ENCODE assay signal across 17 cellular contexts in the genomic region with DNA sequence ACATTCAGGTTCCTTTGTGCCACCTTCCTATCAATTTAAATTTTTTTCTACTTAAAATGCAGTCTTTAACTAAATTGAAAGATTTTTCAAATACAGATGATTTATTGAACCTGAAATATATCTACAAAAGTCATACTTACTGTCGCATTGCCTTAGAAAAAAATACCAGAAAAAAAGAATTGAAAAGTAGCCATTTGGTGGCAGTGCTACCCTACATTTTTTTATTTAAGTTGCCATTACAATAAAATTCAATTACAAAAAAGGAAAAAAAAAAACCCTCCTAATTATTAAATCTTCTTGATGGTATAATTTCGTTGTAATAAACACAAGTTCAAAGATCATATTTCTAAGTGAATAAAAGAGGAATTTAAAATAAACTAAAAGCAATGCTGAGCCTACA. TPM values are rescaled to one million over a fixed set of nuclear protein-coding genes. Genes with fewer than 3 reads are reported as not detected.
DNase-seq lines count a peak whose midpoint lies in the region; ATAC-seq, FAIRE-seq and TF ChIP-seq lines count a peak whose summit lies in the region.
"Had no signal": no experiment of that assay in that cellular context is flagged by ENCODE, and none has a peak within 500 bp of the region (broad histone marks: within the 10 kb centered on the region; RNA-seq: fewer than 3 reads in every experiment).

No MANE protein-coding gene starts in this region.

- no peak for FAIRE-seq in HepG2 (lab: Jason Lieb, UNC)
- FAIRE-seq: GM12892 had no signal

- no peak overlapping the region for H2AFZ ChIP-seq in HepG2 (ENCODE audit: low read length)

- no peaks in the 10 kb centered on the region for H3K27me3 ChIP-seq in HepG2 (ENCODE audit: control insufficient read depth in 1 of 2, insufficient read depth in 2 of 2, low read length in 2 of 2)
- H3K27me3 ChIP-seq in spleen (replicated peaks in 1 of 7), result no peaks in the 10 kb centered on the region
- H3K27me3 ChIP-seq: breast epithelium had no signal

- no peaks in the 10 kb centered on the region for H3K79me2 ChIP-seq in HepG2 (ENCODE audit: insufficient read depth, low read length)

- no peak for TF ChIP-seq POLR2A in HepG2 (IDR thresholded peaks at IDR 0.05; ENCODE audit: insufficient read depth in 1 of 2, low read depth in 2 of 2, low read length in 2 of 2)
- no peak for TF ChIP-seq POLR2A in spleen (IDR thresholded peaks at IDR 0.05)

- peaks cover 0 to 13% of the 10 kb centered on the region in 2 experiments; a peak in 2 of 3 replicates for H3K36me3 ChIP-seq in HEK293 (ENCODE audit: control insufficient read depth in 2 of 2, insufficient read depth in 1 of 2, low read length in 2 of 2)
- no peaks in the 10 kb centered on the region for H3K36me3 ChIP-seq in HepG2 (replicated peaks in 1 of 2; ENCODE audit: control insufficient read depth in 1 of 2, insufficient read depth in 2 of 2, low read length in 2 of 2)
- no peaks in the 10 kb centered on the region for H3K36me3 ChIP-seq in spleen
- H3K36me3 ChIP-seq: breast epithelium had no signal

- no peak for TF ChIP-seq RAD21 in HepG2 (CRISPR knock-in tag; IDR thresholded peaks at IDR 0.05)

- H3K9me3 ChIP-seq in HEK293 (ENCODE audit: control insufficient read depth, insufficient read depth, low read depth, low read length) (no peaks in the 10 kb centered on the region), HepG2 (ENCODE audit: low read length) (no peaks in the 10 kb centered on the region), spleen (no peaks in the 10 kb centered on the region)
- H3K9me3 ChIP-seq: breast epithelium had no signal

- H3K4me2 ChIP-seq in HepG2 (ENCODE audit: low read depth, low read length), result peak overlapping the region; percentile 4; the same call in 1 of the 2 replicates

- H3K9ac ChIP-seq in HepG2 (ENCODE audit: insufficient read depth, low read depth, low read length), result no peak overlapping the region

- H3K27ac ChIP-seq in HEK293 (ENCODE audit: extremely low read depth, low read depth, low read length), result no peak overlapping the region
- H3K27ac ChIP-seq in HepG2 (ENCODE audit: extremely low read length, insufficient read depth, low read length), result no peak overlapping the region
- no peak overlapping the region for H3K27ac ChIP-seq in spleen
- H3K27ac ChIP-seq: breast epithelium had no signal

- no peak overlapping the region for H3K4me3 ChIP-seq in HEK293 (ENCODE audit: low read depth, low read length)
- H3K4me3 ChIP-seq in HepG2 (replicated peaks in 1 of 3; ENCODE audit: insufficient read depth in 1 of 3, low read depth in 2 of 3, low read length in 3 of 3), result no peak overlapping the region
- no peak overlapping the region for H3K4me3 ChIP-seq in spleen
- H3K4me3 ChIP-seq: breast epithelium had no signal

- ATAC-seq in HepG2 (no peak), GM18861 (IDR thresholded peaks at IDR 0.05; ENCODE audit: unreplicated experiment) (no peak), GM18870 (IDR thresholded peaks at IDR 0.05; ENCODE audit: unreplicated experiment) (no peak)
- ATAC-seq: effector memory CD8-positive, alpha-beta T cell had no signal

- no peaks in the 10 kb centered on the region for H4K20me1 ChIP-seq in HepG2 (ENCODE audit: insufficient read depth, low read length)

- no TSS peak for BruUV-seq in HepG2 (replicated peaks; lab: Mats Ljungman, UMichigan)

- DNase-seq in ACHN (peak; percentile 15), astrocyte of the hippocampus (ENCODE audit: low read depth, low spot score) (peak; percentile 10), HepG2 (ENCODE audit: low spot score) (no peak), spleen (no peak), NCI-H1694 treated with DMSO at 0.1 percent for 48 hours (lab: John Stamatoyannopoulos, UW) (no peak)
- DNase-seq: activated B cell treated with CpG ODN at 0.5 μM for 24 hours; activated naive CD4-positive, alpha-beta T cell; effector memory CD8-positive, alpha-beta T cell; foreskin fibroblast; NCI-H1048; substantia nigra had no signal

- in situ Hi-C loops in ACHN (cut with HindIII; ENCODE audit: low pct_ligation_motif_present, low pct_unique_long_range_greater_than_20kb, low sequenced_read_pairs) (no loop called here), HepG2 (cut with HindIII; ENCODE audit: extremely low pct_ligation_motif_present, low pct_unique_long_range_greater_than_20kb) (no loop called here)

- no peak for TF ChIP-seq EP300 in HepG2 (IDR thresholded peaks at IDR 0.05; ENCODE audit: low read depth in 2 of 2, low read length in 2 of 2)
- TF ChIP-seq EP300 in HepG2 (CRISPR knock-in tag; IDR thresholded peaks at IDR 0.05; ENCODE audit: borderline replicate concordance), result no peak

- TF ChIP-seq CTCF in HEK293 (tag by site-specific recombination; IDR thresholded peaks at IDR 0.05), result no peak
- TF ChIP-seq CTCF in HepG2 (CRISPR knock-in tag; IDR thresholded peaks at IDR 0.05), result 0 out of 2 replicates have a peak, but pooled peaks have one; percentile 12
- no peak for TF ChIP-seq CTCF in spleen (IDR thresholded peaks at IDR 0.05 in 8 of 11, conservative IDR thresholded peaks at IDR 0.05 in 3 of 11)

- H3K4me1 ChIP-seq in HEK293 (ENCODE audit: control insufficient read depth, insufficient read depth, low read length), result no peaks in the 10 kb centered on the region
- H3K4me1 ChIP-seq in HepG2 (ENCODE audit: insufficient read depth, low read length), result no peaks in the 10 kb centered on the region
- no peaks in the 10 kb centered on the region for H3K4me1 ChIP-seq in spleen
- H3K4me1 ChIP-seq: breast epithelium had no signal

- intact Hi-C loops in HepG2 (cut with micrococcal nuclease; ENCODE audit: unreplicated experiment), result loop anchor here (10.0 kb wide), 1 partner anchor 426 kb away; no protein-coding TSS in a partner anchor
- intact Hi-C loops in spleen (cut with DNase I; ENCODE audit: low total_unique reads), result no loop called here

- WGBS in HepG2 (ENCODE audit: low lambda C conversion rate), result 26% methylated on average over 2 of the region's 2 CpGs
- WGBS in spleen, 5 donors, result 30 to 45% (median 31%) methylated on average over 2 of the region's 2 CpGs

- POLR2A ChIA-PET in HEK293 (lab: Yijun Ruan, JAX) (no interaction called here), HepG2 (lab: Yijun Ruan, JAX) (no interaction called here)

- CTCF ChIA-PET in HEK293 (lab: Yijun Ruan, JAX), result interaction anchor here (0.8 to 1.4 kb wide), 3 partner anchors 242 to 557 kb away, joined by 3 to 5 read pairs (median 5); no protein-coding TSS in a partner anchor
- CTCF ChIA-PET in HepG2 (lab: Yijun Ruan, JAX; ENCODE audit: low intra/inter-chr PET ratio, low total read pairs), result no interaction called here

TF ChIP-seq in HEK293, 187 proteins besides CTCF, POLR2A, EP300 and RAD21:
- TF ChIP-seq ZNF785 (tag by site-specific recombination; IDR thresholded peaks at IDR 0.05) (no peak), KLF9 (tag by site-specific recombination; IDR thresholded peaks at IDR 0.05; ENCODE audit: low read depth) (no peak), ZNF654 (tag by site-specific recombination; IDR thresholded peaks at IDR 0.05; ENCODE audit: low read depth) (0 out of 2 replicates have a peak, but pooled peaks have one; percentile 6)
TF ChIP-seq in HEK293: peak in this region for 1.

TF ChIP-seq in HepG2, 621 proteins besides CTCF, POLR2A, EP300 and RAD21:
- TF ChIP-seq MYNN (CRISPR knock-in tag; IDR thresholded peaks at IDR 0.05; ENCODE audit: low read depth) (no peak), ZNF674 (CRISPR knock-in tag; IDR thresholded peaks at IDR 0.05; ENCODE audit: low read depth) (no peak), STAG1 (CRISPR knock-in tag; IDR thresholded peaks at IDR 0.05) (peak; percentile 53), TBP (CRISPR knock-in tag; IDR thresholded peaks at IDR 0.05) (no peak)

RNA-seq across cellular contexts. Expression of a gene that starts 43.4 kb away (rescaled TPM):
- total RNA-seq in HepG2 (2016; rRNA removed; fragmentation: Illumina TruSeq; extraction: Trizol) (0.21 and 0.38 TPM in 2 replicates), spleen (under 1 TPM in 1 of 7 donors, not detected in 6; 0.14 TPM)
- 0.09 TPM in 1 of 2 replicates, not detected in the other for total RNA-seq in HepG2 (2016; cell fraction: cytosol; rRNA removed; fragmentation: Illumina TruSeq; extraction: Trizol; ENCODE audit: low read depth)
- total RNA-seq in HepG2 (2016; cell fraction: insoluble cytoplasmic fraction; rRNA removed; fragmentation: Illumina TruSeq; extraction: Trizol), result 0.15 and 0.28 TPM in 2 replicates
- 0.07 and 0.12 TPM in 2 replicates for total RNA-seq in HepG2 (2016; cell fraction: membrane; rRNA removed; fragmentation: Illumina TruSeq; extraction: Trizol)
- total RNA-seq in HepG2 (2016; cell fraction: nucleus; rRNA removed; fragmentation: Illumina TruSeq; extraction: Trizol), result 0.41 and 0.59 TPM in 2 replicates
- polyA plus RNA-seq in HepG2 (2011; rRNA removed) (0.05 and 0.07 TPM in 2 replicates), spleen (under 1 TPM; 0.03 to 0.09 (median 0.05) TPM)
- polyA plus RNA-seq in HepG2 (2011; cell fraction: cytosol; rRNA removed), result 0.04 and 0.06 TPM in 2 replicates
- 0.02 and 0.03 TPM in 2 replicates for polyA plus RNA-seq in HepG2 (2011; cell fraction: nucleus; rRNA removed)
- polyA plus RNA-seq in HepG2 (2012), result 0.03 and 0.11 TPM in 2 replicates
- 0.03 TPM in 1 of 2 replicates, not detected in the other for polyA plus RNA-seq in HepG2 (2016; cell fraction: cytosol; fragmentation: Illumina TruSeq; extraction: Trizol; ENCODE audit: low read depth)
- polyA plus RNA-seq in HepG2 (2016; cell fraction: insoluble cytoplasmic fraction; fragmentation: Illumina TruSeq; extraction: Trizol; ENCODE audit: low read depth), result 0.11 and 0.25 TPM in 2 replicates
- polyA plus RNA-seq in HepG2 (2016; cell fraction: membrane; fragmentation: Illumina TruSeq; extraction: Trizol; ENCODE audit: low read depth), result 0.06 and 0.42 TPM in 2 replicates
- 0.23 and 0.33 TPM in 2 replicates for polyA plus RNA-seq in HepG2 (2016; cell fraction: nucleus; fragmentation: Illumina TruSeq; extraction: Trizol; ENCODE audit: insufficient read depth, low read depth)
- 0.06 TPM in 1 of 2 replicates, not detected in the other for polyA minus RNA-seq in HepG2 (2011; rRNA and poly(A)+ RNA removed; ENCODE audit: low replicate concordance)
- polyA minus RNA-seq in HepG2 (2011; cell fraction: cytosol; rRNA and poly(A)+ RNA removed), result 0.26 TPM in 1 of 2 replicates, not detected in the other
- polyA minus RNA-seq in HepG2 (2011; cell fraction: nucleus; rRNA and poly(A)+ RNA removed), result 0.25 TPM in 1 of 2 replicates, not detected in the other
- total RNA-seq: activated B cell treated with CpG ODN at 0.5 μM for 24 hours had no signal
- polyA plus RNA-seq: BJ had no signal

Comparison
In these comparisons a context has a peak if more than half of its experiments do, and no peak if none do; other contexts are left out.
1. DNase-seq: peak in ACHN (single experiment) and astrocyte of the hippocampus (single experiment); none in HepG2 (single experiment), spleen (single experiment) and NCI-H1694 treated with DMSO at 0.1 percent for 48 hours (single experiment).